ENCODE assay signal across 1 cellular context in genomic region chr1:43368646-43369020, GRCh38.
TF ChIP-seq lines count a peak whose summit lies in the region.

No MANE protein-coding gene starts in this region.

TF ChIP-seq in liver, 16 proteins besides CTCF, POLR2A, EP300 and RAD21 (continued from another document):
- TF ChIP-seq EGR1 (IDR thresholded peaks at IDR 0.05; ENCODE audit: low read depth in 2 of 2) = no peak
- TF ChIP-seq GABPA (IDR thresholded peaks at IDR 0.05 in 1 of 2, conservative IDR thresholded peaks at IDR 0.05 in 1 of 2) = no peak
- no peak for TF ChIP-seq JUND (IDR thresholded peaks at IDR 0.05)
TF ChIP-seq in liver: peak in this region for 0.
